In the genomic region with DNA sequence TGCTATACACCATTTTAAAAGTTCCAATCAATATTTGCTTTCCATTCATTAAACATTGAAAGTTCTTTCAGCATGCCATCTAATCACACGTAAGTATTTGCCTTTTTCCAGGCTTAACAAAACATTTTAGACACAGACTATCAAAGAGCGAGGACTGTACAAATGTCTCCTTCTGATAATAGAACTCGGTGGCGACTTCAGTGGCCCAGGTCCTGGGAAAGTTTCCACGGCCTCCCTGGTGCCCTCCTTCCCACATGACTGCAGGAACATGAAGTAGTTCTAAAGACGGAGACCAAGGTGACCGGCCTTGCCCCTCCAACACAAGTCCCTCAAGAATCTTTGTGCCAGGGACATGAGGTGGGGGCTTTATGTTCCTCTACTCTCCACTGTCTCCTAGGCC, we compare ENCODE assay signal across 7 cellular contexts.
"Had no signal": no experiment of that assay in that cellular context is flagged by ENCODE, and none has a peak within 500 bp of the region (broad histone marks: within the 10 kb centered on the region; RNA-seq: fewer than 3 reads in every experiment).

No MANE protein-coding gene starts in this region.

- ATAC-seq: GM23338 had no signal

- H3K4me3 ChIP-seq: GM23338 had no signal

- H3K27ac Mint-ChIP-seq: GM23338, H9, IgD-negative memory B cell had no signal

- H3K9me3 Mint-ChIP-seq: GM23338, H9, IgD-negative memory B cell had no signal

- DNase-seq: H9, HCEC 1CT had no signal

- H3K4me1 Mint-ChIP-seq: IgD-negative memory B cell had no signal

- H3K4me3 Mint-ChIP-seq: GM23338, H9, IgD-negative memory B cell had no signal

- FAIRE-seq: H1, H54, HTR-8/SVneo had no signal
